Comparison of ENCODE assay signal across 9 cellular contexts in genomic region chr20:44204156-44204831, GRCh38. TPM values are rescaled to one million over a fixed set of nuclear protein-coding genes. Genes with fewer than 3 reads are reported as not detected.
DNase-seq lines count a peak whose midpoint lies in the region; ATAC-seq, FAIRE-seq and TF ChIP-seq lines count a peak whose summit lies in the region.
"Had no signal": no experiment of that assay in that cellular context is flagged by ENCODE, and none has a peak within 500 bp of the region (broad histone marks: within the 10 kb centered on the region; RNA-seq: fewer than 3 reads in every experiment).

No MANE protein-coding gene starts in this region.

- peak; percentile 43 for FAIRE-seq in A204.1 (lab: Jason Lieb, UNC)

- CTCF ChIA-PET in mammary epithelial cell (lab: Charles Lee; ENCODE audit: low non-redundant PET), result no interaction called here
- CTCF ChIA-PET in CD8-positive, alpha-beta T cell (lab: Charles Lee), result interaction anchor here (1.9 kb wide), 1 partner anchor 14 kb away, joined by 7 read pairs; no protein-coding TSS in a partner anchor

- H4K20me1 ChIP-seq in KMS-11 (ENCODE audit: insufficient read depth), result peaks cover 9% of the 10 kb centered on the region; the same call in 1 of the 2 replicates
- H4K20me1 ChIP-seq in mammary epithelial cell (ENCODE audit: insufficient read depth, low read length), result no peaks in the 10 kb centered on the region

- no peak overlapping the region for H3K4me3 Mint-ChIP-seq in CD8-positive, alpha-beta T cell

- peaks cover 5% of the 10 kb centered on the region; the same call in 1 of the 2 replicates for H3K36me3 ChIP-seq in KMS-11 (ENCODE audit: insufficient read depth)
- peaks cover 15% of the 10 kb centered on the region for H3K36me3 ChIP-seq in mammary epithelial cell (ENCODE audit: insufficient read depth, low read length)
- peaks cover 64% of the 10 kb centered on the region for H3K36me3 ChIP-seq in lower lobe of right lung
- peaks cover 39% of the 10 kb centered on the region for H3K36me3 ChIP-seq in CD8-positive, alpha-beta T cell (ENCODE audit: insufficient read depth, low read length)
- H3K36me3 ChIP-seq in tibial nerve, result peaks cover 5 to 61% (median 8%) of the 10 kb centered on the region in 3 donors

- no peaks in the 10 kb centered on the region for H3K27me3 ChIP-seq in KMS-11 (ENCODE audit: insufficient read depth, low read depth)
- H3K27me3 ChIP-seq in mammary epithelial cell (ENCODE audit: insufficient read depth, low read length), result no peaks in the 10 kb centered on the region
- no peaks in the 10 kb centered on the region for H3K27me3 ChIP-seq in lower lobe of right lung (ENCODE audit: low read depth)
- no peaks in the 10 kb centered on the region for H3K27me3 ChIP-seq in CD8-positive, alpha-beta T cell (ENCODE audit: insufficient read depth, low read length)
- H3K27me3 ChIP-seq in tibial nerve, result no peaks in the 10 kb centered on the region

- ATAC-seq in lower lobe of right lung, result peak; percentile 68 to 79
- ATAC-seq in CD8-positive, alpha-beta T cell, result no peak

- peak overlapping the region; percentile 3; the same call in 1 of the 2 replicates for H3K27ac ChIP-seq in KMS-11
- peak overlapping the region; percentile 90 for H3K27ac ChIP-seq in mammary epithelial cell (ENCODE audit: insufficient read depth, low read depth, low read length)
- no peak overlapping the region for H3K27ac ChIP-seq in lower lobe of right lung
- no peak overlapping the region for H3K27ac ChIP-seq in CD8-positive, alpha-beta T cell (ENCODE audit: low read depth, low read length)
- H3K27ac ChIP-seq in tibial nerve, result peak overlapping the region in 2 of 4 donors; percentile 7 to 62
- H3K27ac ChIP-seq: parathyroid adenoma had no signal

- no peaks in the 10 kb centered on the region for H3K27me3 Mint-ChIP-seq in CD8-positive, alpha-beta T cell (ENCODE audit: low read depth)

- H3K9ac ChIP-seq in KMS-11 (no peak overlapping the region), mammary epithelial cell (ENCODE audit: insufficient read depth, low read length) (peak overlapping the region; percentile 64)
- H3K9ac ChIP-seq: parathyroid adenoma had no signal

- BruUV-seq in mammary epithelial cell (replicated peaks; lab: Mats Ljungman, UMichigan), result no TSS peak

- in situ Hi-C loops in mammary epithelial cell (cut with MboI; ENCODE audit: low sequenced_read_pairs in 2 of 2) (loop anchor here in 1 of 2 donors (25.0 kb wide), 1 partner anchor 408 kb away; no protein-coding TSS in a partner anchor), KBM-7 (cut with MboI; ENCODE audit: low pct_unique_long_range_greater_than_20kb, low sequenced_read_pairs) (loop anchor here (25.0 kb wide), 1 partner anchor 183 kb away; no protein-coding TSS in a partner anchor)

- 10% methylated on average over 4 of the region's 4 CpGs for WGBS in mammary epithelial cell (ENCODE audit: low coverage, missing lambda C conversion rate)
- 81 to 87% methylated on average over 4 of the region's 4 CpGs for WGBS in tibial nerve, 2 donors

- POLR2A ChIA-PET in CD8-positive, alpha-beta T cell (lab: Charles Lee), result no interaction called here

- H3K9me3 Mint-ChIP-seq in CD8-positive, alpha-beta T cell, result no peaks in the 10 kb centered on the region

- H3K79me2 ChIP-seq in KMS-11 (ENCODE audit: insufficient read depth, low read depth) (peaks cover 48% of the 10 kb centered on the region), mammary epithelial cell (ENCODE audit: insufficient read depth, low read length) (peaks cover 86% of the 10 kb centered on the region)

- H2AFZ ChIP-seq in KMS-11 (ENCODE audit: low read depth) (no peak overlapping the region), mammary epithelial cell (ENCODE audit: low read depth, low read length) (no peak overlapping the region)
- H2AFZ ChIP-seq: parathyroid adenoma had no signal

- DNase-seq in mammary epithelial cell (peak; percentile 93), lower lobe of right lung (no peak), KBM-7 (no peak), tibial nerve (ENCODE audit: low spot score in 2 of 2) (no peak), NCI-H524 (lab: John Stamatoyannopoulos, UW) (no peak)
- no peak for DNase-seq in CD8-positive, alpha-beta T cell

- no peak for TF ChIP-seq POLR2A in tibial nerve (IDR thresholded peaks at IDR 0.05)

- intact Hi-C loops in mammary epithelial cell (cut with micrococcal nuclease), result no loop called here
- intact Hi-C loops in lower lobe of right lung (cut with DNase I), result no loop called here
- intact Hi-C loops in CD8-positive, alpha-beta T cell (cut with DNase I, micrococcal nuclease), result no loop called here

- 0 out of 2 replicates have a peak overlapping the region, but pooled peaks have one; percentile 32 for H3K4me2 ChIP-seq in KMS-11
- peak overlapping the region; percentile 80 for H3K4me2 ChIP-seq in mammary epithelial cell (ENCODE audit: insufficient read depth, low read depth, low read length)

- H3K4me3 ChIP-seq in KMS-11 (IDR thresholded peaks at IDR 0.05; ENCODE audit: insufficient read depth, low read depth, low read length), result no peak overlapping the region
- H3K4me3 ChIP-seq in mammary epithelial cell (replicated peaks in 1 of 3; ENCODE audit: insufficient read depth in 1 of 3, low read depth in 2 of 3, low read length in 3 of 3), result peak overlapping the region in 2 of 3 experiments; percentile 5 to 36
- H3K4me3 ChIP-seq in lower lobe of right lung, result no peak overlapping the region
- no peak overlapping the region for H3K4me3 ChIP-seq in CD8-positive, alpha-beta T cell (ENCODE audit: low read depth, low read length)
- H3K4me3 ChIP-seq in tibial nerve, result no peak overlapping the region

- TF ChIP-seq CTCF in KMS-11 (conservative IDR thresholded peaks at IDR 0.05; ENCODE audit: low read depth, low read length) (no peak), mammary epithelial cell (conservative IDR thresholded peaks at IDR 0.05 in 1 of 2, IDR thresholded peaks at IDR 0.05 in 1 of 2; ENCODE audit: extremely low read depth in 1 of 2, insufficient read depth in 1 of 2, low read depth in 1 of 2, low read length in 2 of 2) (no peak), lower lobe of right lung (IDR thresholded peaks at IDR 0.05) (no peak), tibial nerve (IDR thresholded peaks at IDR 0.05) (no peak)
- no peak for TF ChIP-seq CTCF in CD8-positive, alpha-beta T cell (IDR thresholded peaks at IDR 0.05)

- peaks cover 71% of the 10 kb centered on the region for H3K36me3 Mint-ChIP-seq in CD8-positive, alpha-beta T cell

- H3K9me3 ChIP-seq in mammary epithelial cell (replicated peaks; ENCODE audit: insufficient read depth, low read length) (no peaks in the 10 kb centered on the region), lower lobe of right lung (no peaks in the 10 kb centered on the region), tibial nerve (no peaks in the 10 kb centered on the region)
- no peaks in the 10 kb centered on the region for H3K9me3 ChIP-seq in CD8-positive, alpha-beta T cell (ENCODE audit: low read length)

- H3K4me1 Mint-ChIP-seq in CD8-positive, alpha-beta T cell (ENCODE audit: low read depth), result peaks cover 58% of the 10 kb centered on the region

- H3K4me1 ChIP-seq in KMS-11 (ENCODE audit: low read depth, poor library complexity, severe bottlenecking) (peaks cover 74% of the 10 kb centered on the region), mammary epithelial cell (ENCODE audit: insufficient read depth, low read length) (peaks cover 45% of the 10 kb centered on the region), lower lobe of right lung (peaks cover 47% of the 10 kb centered on the region), tibial nerve (peaks cover 0 to 70% (median 26%) of the 10 kb centered on the region in 4 donors)
- peaks cover 15% of the 10 kb centered on the region for H3K4me1 ChIP-seq in CD8-positive, alpha-beta T cell (ENCODE audit: insufficient read depth, low read length)
- H3K4me1 ChIP-seq: parathyroid adenoma had no signal

- TF ChIP-seq EP300 in tibial nerve (IDR thresholded peaks at IDR 0.05), result no peak

- H3K27ac Mint-ChIP-seq in CD8-positive, alpha-beta T cell, result no peak overlapping the region

- dilution Hi-C loops in mammary epithelial cell (cut with HindIII; ENCODE audit: low sequenced_read_pairs), result no loop called here

RNA-seq across cellular contexts. Expression of gene OSER1, which starts 6.3 kb away (rescaled TPM):
- total RNA-seq in mammary epithelial cell (10 to 100 TPM; 18.5 to 29.5 TPM), lower lobe of right lung (32.9 TPM), tibial nerve (10 to 100 TPM; 31.2 to 47.9 (median 35.3) TPM)
- polyA plus RNA-seq in mammary epithelial cell, result 32.4 TPM
- 40.5 TPM for polyA minus RNA-seq in mammary epithelial cell
- 100 to 1,000 TPM; 201 to 204 TPM for total RNA-seq in CD8-positive, alpha-beta T cell

RNA-seq across cellular contexts. Expression of gene JPH2, which starts 17.3 kb away (rescaled TPM):
- total RNA-seq in mammary epithelial cell (10 to 100 TPM in 1 of 2 donors, 1 to 10 TPM in 1; 5.5 to 14.2 TPM), lower lobe of right lung (4.6 TPM), tibial nerve (1 to 10 TPM; 3.1 to 6.3 (median 5.3) TPM)
- 6.8 TPM for polyA plus RNA-seq in mammary epithelial cell
- polyA minus RNA-seq in mammary epithelial cell, result 19.3 TPM
- total RNA-seq in CD8-positive, alpha-beta T cell, result not detected

RNA-seq across cellular contexts. Expression of gene GDAP1L1, which starts 42.8 kb away (rescaled TPM):
- total RNA-seq in mammary epithelial cell, result not detected
- polyA plus RNA-seq in mammary epithelial cell, result not detected
- polyA minus RNA-seq in mammary epithelial cell, result not detected
- not detected for total RNA-seq in lower lobe of right lung
- not detected for total RNA-seq in CD8-positive, alpha-beta T cell
- total RNA-seq in tibial nerve, result not detected

Comparison
In these comparisons a context has a peak if more than half of its experiments do, and no peak if none do; other contexts are left out.
1. H3K27ac ChIP-seq: peak in KMS-11 (single experiment) and mammary epithelial cell (single experiment); none in lower lobe of right lung (single experiment) and CD8-positive, alpha-beta T cell (single experiment).
2. H3K4me3 ChIP-seq: peak in mammary epithelial cell (2 of 3); none in KMS-11 (single experiment), lower lobe of right lung (single experiment), CD8-positive, alpha-beta T cell (single experiment) and tibial nerve (0 of 4).